In genomic region chr2:48105848-48106247, GRCh38 we compare ENCODE assay signal across 10 cellular contexts.
DNase-seq lines count a peak whose midpoint lies in the region; ATAC-seq, FAIRE-seq and TF ChIP-seq lines count a peak whose summit lies in the region.
"Had no signal": no experiment of that assay in that cellular context is flagged by ENCODE, and none has a peak within 500 bp of the region (broad histone marks: within the 10 kb centered on the region; RNA-seq: fewer than 3 reads in every experiment).

No MANE protein-coding gene starts in this region.

- in situ Hi-C loops in gastrocnemius medialis (cut with MboI; ENCODE audit: low sequenced_read_pairs in 4 of 4) = loop anchor here in 3 of 4 donors (10.0 kb wide), 2 partner anchors 241 to 251 kb away; no protein-coding TSS in a partner anchor

- intact Hi-C loops in natural killer cell (cut with micrococcal nuclease) = loop anchor here (1.0 to 2.0 kb wide), 2 partner anchors 199 to 249 kb away; partner anchors contain the start of gene FBXO11
- intact Hi-C loops in gastrocnemius medialis (cut with DNase I; ENCODE audit: low total_unique reads) = loop anchor here (2.0 to 5.0 kb wide), 5 partner anchors 199 to 669 kb away; partner anchors contain the start of genes FBXO11 and MSH6

- no peak for DNase-seq in natural killer cell treated with Interleukin-12 subunit alpha and Interleukin-12 subunit beta and Interleukin-15 and Interleukin-18, amount 100 ng/mL, for 72 hours (ENCODE audit: low spot score)
- DNase-seq in natural killer cell = no peak
- DNase-seq in astrocyte (ENCODE audit: low read depth) = no peak
- no peak for DNase-seq in AG08395 (ENCODE audit: low spot score)
- DNase-seq in SW480 (ENCODE audit: low spot score) = no peak
- DNase-seq in gastrocnemius medialis = no peak

- H3K27ac ChIP-seq in astrocyte (ENCODE audit: low read depth, low read length) (peak overlapping the region; percentile 57), mesodermal cell (ENCODE audit: low read depth, low read length, severe bottlenecking) (peak overlapping the region; percentile 52), gastrocnemius medialis (peak overlapping the region in 2 of 4 donors; percentile 19 to 42)

- H3K27me3 ChIP-seq in astrocyte (ENCODE audit: insufficient read depth, low read length) (no peaks in the 10 kb centered on the region), gastrocnemius medialis (no peaks in the 10 kb centered on the region)

- no peak for TF ChIP-seq POLR2A in gastrocnemius medialis (IDR thresholded peaks at IDR 0.05)

- no peaks in the 10 kb centered on the region for H3K79me2 ChIP-seq in astrocyte (ENCODE audit: insufficient read depth, low read length)

- no peaks in the 10 kb centered on the region for H3K9me3 ChIP-seq in astrocyte (ENCODE audit: insufficient read depth, low read depth, low read length)
- H3K9me3 ChIP-seq in mesodermal cell (ENCODE audit: control insufficient read depth, low read length) = no peaks in the 10 kb centered on the region
- H3K9me3 ChIP-seq in gastrocnemius medialis = no peaks in the 10 kb centered on the region

- H3K27ac Mint-ChIP-seq in natural killer cell treated with Interleukin-12 subunit alpha and Interleukin-12 subunit beta and Interleukin-15 and Interleukin-18, amount 100 ng/mL, for 72 hours = no peak overlapping the region
- H3K27ac Mint-ChIP-seq in natural killer cell (peak overlapping the region in 1 of 2 donors; percentile 24), astrocyte (ENCODE audit: unreplicated experiment) (peak overlapping the region; percentile 90)
- H3K27ac Mint-ChIP-seq: activated T-helper 1 cell treated with anti-CD3 and anti-CD28 coated beads, Interleukin-12 subunit alpha, Interleukin-12 subunit beta, Interleukin-2, Interleukin-4 antibody, amounts not matched to agents 30 ng/mL and 10 ng/mL and 1 ng/mL, durations not matched to agents 14 hours and 24 hours and 36 hours; T-helper 2 cell treated with Interferon-gamma antibody and Interleukin-4, amounts not matched to agents 5 μg/mL and 100 μg/mL, for 36 hours had no signal

- no peaks in the 10 kb centered on the region for H3K36me3 Mint-ChIP-seq in natural killer cell treated with Interleukin-12 subunit alpha and Interleukin-12 subunit beta and Interleukin-15 and Interleukin-18, amount 100 ng/mL, for 72 hours
- no peaks in the 10 kb centered on the region for H3K36me3 Mint-ChIP-seq in natural killer cell
- no peaks in the 10 kb centered on the region for H3K36me3 Mint-ChIP-seq in astrocyte (ENCODE audit: low read depth, unreplicated experiment)

- 93 to 95% methylated on average over 9 to 11 of the region's 11 CpGs for WGBS in mesodermal cell (ENCODE audit: insufficient coverage in 2 of 2), 2 experiments

- H3K4me1 ChIP-seq in astrocyte (ENCODE audit: insufficient read depth, low read length) (peaks cover 20% of the 10 kb centered on the region), mesodermal cell (ENCODE audit: control insufficient read depth, insufficient read depth, low read length, poor library complexity, severe bottlenecking) (peaks cover 25% of the 10 kb centered on the region), gastrocnemius medialis (peaks cover 7 to 11% of the 10 kb centered on the region in 2 donors)

- peak overlapping the region; percentile 75 for H2AFZ ChIP-seq in astrocyte (ENCODE audit: low read depth, low read length)

- peaks cover 12 to 28% of the 10 kb centered on the region in 2 donors for H3K27me3 Mint-ChIP-seq in natural killer cell treated with Interleukin-12 subunit alpha and Interleukin-12 subunit beta and Interleukin-15 and Interleukin-18, amount 100 ng/mL, for 72 hours
- H3K27me3 Mint-ChIP-seq in natural killer cell (ENCODE audit: low read depth in 2 of 2) (peaks cover 3 to 21% of the 10 kb centered on the region in 2 donors), astrocyte (ENCODE audit: low read depth, unreplicated experiment) (no peaks in the 10 kb centered on the region)

- no peak for FAIRE-seq in astrocyte (lab: Jason Lieb, UNC)

- no peaks in the 10 kb centered on the region for H4K20me1 ChIP-seq in astrocyte (ENCODE audit: insufficient read depth, low read length)

- TF ChIP-seq CTCF in natural killer cell (IDR thresholded peaks at IDR 0.05) = no peak
- TF ChIP-seq CTCF in astrocyte (IDR thresholded peaks at IDR 0.05; ENCODE audit: insufficient read depth, low read depth, low read length) = no peak
- no peak for TF ChIP-seq CTCF in gastrocnemius medialis (IDR thresholded peaks at IDR 0.05 in 4 of 5, conservative IDR thresholded peaks at IDR 0.05 in 1 of 5)

- H3K4me2 ChIP-seq in astrocyte (ENCODE audit: low read length) = peak overlapping the region; percentile 69

- H3K4me1 Mint-ChIP-seq in natural killer cell treated with Interleukin-12 subunit alpha and Interleukin-12 subunit beta and Interleukin-15 and Interleukin-18, amount 100 ng/mL, for 72 hours (ENCODE audit: low read depth in 2 of 2) = peaks cover 14 to 15% of the 10 kb centered on the region in 2 donors
- peaks cover 9 to 13% of the 10 kb centered on the region in 2 donors for H3K4me1 Mint-ChIP-seq in natural killer cell
- peaks cover 21% of the 10 kb centered on the region for H3K4me1 Mint-ChIP-seq in astrocyte (ENCODE audit: low read depth, unreplicated experiment)

- H3K36me3 ChIP-seq in astrocyte (ENCODE audit: insufficient read depth, low read length) = no peaks in the 10 kb centered on the region
- H3K36me3 ChIP-seq in mesodermal cell (ENCODE audit: control insufficient read depth, insufficient read depth, low read length) = no peaks in the 10 kb centered on the region
- H3K36me3 ChIP-seq in gastrocnemius medialis = no peaks in the 10 kb centered on the region

- peak overlapping the region; percentile 65 for H3K9ac ChIP-seq in astrocyte (ENCODE audit: low read length)

- ATAC-seq in natural killer cell treated with Interleukin-12 subunit alpha and Interleukin-12 subunit beta and Interleukin-15 and Interleukin-18, amount 100 ng/mL, for 72 hours = no peak
- no peak for ATAC-seq in natural killer cell
- no peak for ATAC-seq in HG02870 (IDR thresholded peaks at IDR 0.05; ENCODE audit: unreplicated experiment)
- ATAC-seq in gastrocnemius medialis = no peak

- peak overlapping the region; percentile 57 for H3K4me3 Mint-ChIP-seq in natural killer cell treated with Interleukin-12 subunit alpha and Interleukin-12 subunit beta and Interleukin-15 and Interleukin-18, amount 100 ng/mL, for 72 hours
- H3K4me3 Mint-ChIP-seq in natural killer cell (no peak overlapping the region), astrocyte (ENCODE audit: unreplicated experiment) (no peak overlapping the region)

- H3K4me3 ChIP-seq in astrocyte (ENCODE audit: insufficient read depth, low read depth, low read length) = no peak overlapping the region
- no peak overlapping the region for H3K4me3 ChIP-seq in mesodermal cell (ENCODE audit: extremely low read depth, insufficient read depth, low read length, poor library complexity, severe bottlenecking)
- H3K4me3 ChIP-seq in gastrocnemius medialis = peak overlapping the region in 2 of 4 donors; percentile 33 to 40

- H3K9me3 Mint-ChIP-seq in natural killer cell treated with Interleukin-12 subunit alpha and Interleukin-12 subunit beta and Interleukin-15 and Interleukin-18, amount 100 ng/mL, for 72 hours = no peaks in the 10 kb centered on the region
- H3K9me3 Mint-ChIP-seq in natural killer cell (no peaks in the 10 kb centered on the region), astrocyte (ENCODE audit: unreplicated experiment) (peaks cover under 1% of the 10 kb centered on the region)
- H3K9me3 Mint-ChIP-seq: activated T-helper 1 cell treated with anti-CD3 and anti-CD28 coated beads, Interleukin-12 subunit alpha, Interleukin-12 subunit beta, Interleukin-2, Interleukin-4 antibody, amounts not matched to agents 30 ng/mL and 10 ng/mL and 1 ng/mL, durations not matched to agents 14 hours and 24 hours and 36 hours; T-helper 2 cell treated with Interferon-gamma antibody and Interleukin-4, amounts not matched to agents 5 μg/mL and 100 μg/mL, for 36 hours had no signal
